Comparison of ENCODE assay signal across 1 cellular context in the genomic region with DNA sequence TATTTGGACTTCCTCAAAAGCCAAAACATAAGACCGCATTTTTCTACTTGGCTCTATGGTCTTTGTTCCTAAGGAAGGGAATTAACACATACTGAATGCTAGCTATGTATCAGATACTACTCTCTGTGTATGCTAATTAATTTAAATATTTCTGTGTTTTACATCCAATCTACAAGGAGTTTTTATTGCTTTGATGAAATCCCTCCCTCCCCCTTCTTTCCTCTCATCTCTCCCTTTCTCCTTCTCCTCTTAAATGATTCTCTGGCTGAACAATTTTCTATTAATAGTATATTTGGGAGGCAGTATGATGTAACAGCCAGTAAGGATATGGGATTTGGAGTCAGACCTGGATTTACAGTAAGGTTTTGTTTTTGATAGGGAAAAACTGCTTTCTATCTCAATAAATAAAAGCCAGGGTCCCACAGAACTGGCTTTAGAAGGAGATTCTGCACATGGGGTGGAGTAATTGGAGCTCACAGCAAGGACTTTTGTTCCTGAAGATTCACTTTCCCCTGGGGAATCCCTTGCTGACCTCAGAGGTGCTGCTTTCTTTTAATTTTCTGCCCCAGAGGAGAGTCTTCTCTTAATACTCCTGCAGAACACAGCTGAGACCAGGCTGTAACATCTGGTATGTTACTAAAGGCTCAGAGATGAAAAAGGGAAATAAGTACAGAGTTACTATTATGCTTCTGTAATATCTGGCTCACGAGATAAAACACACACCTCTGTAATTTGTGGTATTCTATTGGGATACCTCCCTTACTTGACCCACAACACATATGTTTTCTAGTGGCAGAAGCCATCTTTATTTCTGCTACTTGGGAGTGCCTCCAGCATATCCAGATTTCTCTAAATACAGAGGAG.
TF ChIP-seq lines count a peak whose summit lies in the region.

No MANE protein-coding gene starts in this region.

TF ChIP-seq in GM23338, 12 proteins besides CTCF, POLR2A, EP300 and RAD21 (continued from another document):
- TF ChIP-seq, protein P1, sequence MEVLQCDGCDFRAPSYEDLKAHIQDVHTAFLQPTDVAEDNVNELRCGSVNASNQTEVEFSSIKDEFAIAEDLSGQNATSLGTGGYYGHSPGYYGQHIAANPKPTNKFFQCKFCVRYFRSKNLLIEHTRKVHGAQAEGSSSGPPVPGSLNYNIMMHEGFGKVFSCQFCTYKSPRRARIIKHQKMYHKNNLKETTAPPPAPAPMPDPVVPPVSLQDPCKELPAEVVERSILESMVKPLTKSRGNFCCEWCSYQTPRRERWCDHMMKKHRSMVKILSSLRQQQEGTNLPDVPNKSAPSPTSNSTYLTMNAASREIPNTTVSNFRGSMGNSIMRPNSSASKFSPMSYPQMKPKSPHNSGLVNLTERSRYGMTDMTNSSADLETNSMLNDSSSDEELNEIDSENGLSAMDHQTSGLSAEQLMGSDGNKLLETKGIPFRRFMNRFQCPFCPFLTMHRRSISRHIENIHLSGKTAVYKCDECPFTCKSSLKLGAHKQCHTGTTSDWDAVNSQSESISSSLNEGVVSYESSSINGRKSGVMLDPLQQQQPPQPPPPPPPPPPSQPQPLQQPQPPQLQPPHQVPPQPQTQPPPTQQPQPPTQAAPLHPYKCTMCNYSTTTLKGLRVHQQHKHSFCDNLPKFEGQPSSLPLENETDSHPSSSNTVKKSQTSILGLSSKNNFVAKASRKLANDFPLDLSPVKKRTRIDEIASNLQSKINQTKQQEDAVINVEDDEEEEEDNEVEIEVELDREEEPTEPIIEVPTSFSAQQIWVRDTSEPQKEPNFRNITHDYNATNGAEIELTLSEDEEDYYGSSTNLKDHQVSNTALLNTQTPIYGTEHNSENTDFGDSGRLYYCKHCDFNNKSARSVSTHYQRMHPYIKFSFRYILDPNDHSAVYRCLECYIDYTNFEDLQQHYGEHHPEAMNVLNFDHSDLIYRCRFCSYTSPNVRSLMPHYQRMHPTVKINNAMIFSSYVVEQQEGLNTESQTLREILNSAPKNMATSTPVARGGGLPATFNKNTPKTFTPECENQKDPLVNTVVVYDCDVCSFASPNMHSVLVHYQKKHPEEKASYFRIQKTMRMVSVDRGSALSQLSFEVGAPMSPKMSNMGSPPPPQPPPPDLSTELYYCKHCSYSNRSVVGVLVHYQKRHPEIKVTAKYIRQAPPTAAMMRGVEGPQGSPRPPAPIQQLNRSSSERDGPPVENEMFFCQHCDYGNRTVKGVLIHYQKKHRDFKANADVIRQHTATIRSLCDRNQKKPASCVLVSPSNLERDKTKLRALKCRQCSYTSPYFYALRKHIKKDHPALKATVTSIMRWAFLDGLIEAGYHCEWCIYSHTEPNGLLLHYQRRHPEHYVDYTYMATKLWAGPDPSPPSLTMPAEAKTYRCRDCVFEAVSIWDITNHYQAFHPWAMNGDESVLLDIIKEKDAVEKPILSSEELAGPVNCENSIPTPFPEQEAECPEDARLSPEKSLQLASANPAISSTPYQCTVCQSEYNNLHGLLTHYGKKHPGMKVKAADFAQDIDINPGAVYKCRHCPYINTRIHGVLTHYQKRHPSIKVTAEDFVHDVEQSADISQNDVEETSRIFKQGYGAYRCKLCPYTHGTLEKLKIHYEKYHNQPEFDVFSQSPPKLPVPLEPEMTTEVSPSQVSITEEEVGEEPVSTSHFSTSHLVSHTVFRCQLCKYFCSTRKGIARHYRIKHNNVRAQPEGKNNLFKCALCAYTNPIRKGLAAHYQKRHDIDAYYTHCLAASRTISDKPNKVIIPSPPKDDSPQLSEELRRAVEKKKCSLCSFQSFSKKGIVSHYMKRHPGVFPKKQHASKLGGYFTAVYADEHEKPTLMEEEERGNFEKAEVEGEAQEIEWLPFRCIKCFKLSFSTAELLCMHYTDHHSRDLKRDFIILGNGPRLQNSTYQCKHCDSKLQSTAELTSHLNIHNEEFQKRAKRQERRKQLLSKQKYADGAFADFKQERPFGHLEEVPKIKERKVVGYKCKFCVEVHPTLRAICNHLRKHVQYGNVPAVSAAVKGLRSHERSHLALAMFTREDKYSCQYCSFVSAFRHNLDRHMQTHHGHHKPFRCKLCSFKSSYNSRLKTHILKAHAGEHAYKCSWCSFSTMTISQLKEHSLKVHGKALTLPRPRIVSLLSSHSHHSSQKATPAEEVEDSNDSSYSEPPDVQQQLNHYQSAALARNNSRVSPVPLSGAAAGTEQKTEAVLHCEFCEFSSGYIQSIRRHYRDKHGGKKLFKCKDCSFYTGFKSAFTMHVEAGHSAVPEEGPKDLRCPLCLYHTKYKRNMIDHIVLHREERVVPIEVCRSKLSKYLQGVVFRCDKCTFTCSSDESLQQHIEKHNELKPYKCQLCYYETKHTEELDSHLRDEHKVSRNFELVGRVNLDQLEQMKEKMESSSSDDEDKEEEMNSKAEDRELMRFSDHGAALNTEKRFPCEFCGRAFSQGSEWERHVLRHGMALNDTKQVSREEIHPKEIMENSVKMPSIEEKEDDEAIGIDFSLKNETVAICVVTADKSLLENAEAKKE (CRISPR knock-in tag; IDR thresholded peaks at IDR 0.05) = no peak
- TF ChIP-seq, protein P2, sequence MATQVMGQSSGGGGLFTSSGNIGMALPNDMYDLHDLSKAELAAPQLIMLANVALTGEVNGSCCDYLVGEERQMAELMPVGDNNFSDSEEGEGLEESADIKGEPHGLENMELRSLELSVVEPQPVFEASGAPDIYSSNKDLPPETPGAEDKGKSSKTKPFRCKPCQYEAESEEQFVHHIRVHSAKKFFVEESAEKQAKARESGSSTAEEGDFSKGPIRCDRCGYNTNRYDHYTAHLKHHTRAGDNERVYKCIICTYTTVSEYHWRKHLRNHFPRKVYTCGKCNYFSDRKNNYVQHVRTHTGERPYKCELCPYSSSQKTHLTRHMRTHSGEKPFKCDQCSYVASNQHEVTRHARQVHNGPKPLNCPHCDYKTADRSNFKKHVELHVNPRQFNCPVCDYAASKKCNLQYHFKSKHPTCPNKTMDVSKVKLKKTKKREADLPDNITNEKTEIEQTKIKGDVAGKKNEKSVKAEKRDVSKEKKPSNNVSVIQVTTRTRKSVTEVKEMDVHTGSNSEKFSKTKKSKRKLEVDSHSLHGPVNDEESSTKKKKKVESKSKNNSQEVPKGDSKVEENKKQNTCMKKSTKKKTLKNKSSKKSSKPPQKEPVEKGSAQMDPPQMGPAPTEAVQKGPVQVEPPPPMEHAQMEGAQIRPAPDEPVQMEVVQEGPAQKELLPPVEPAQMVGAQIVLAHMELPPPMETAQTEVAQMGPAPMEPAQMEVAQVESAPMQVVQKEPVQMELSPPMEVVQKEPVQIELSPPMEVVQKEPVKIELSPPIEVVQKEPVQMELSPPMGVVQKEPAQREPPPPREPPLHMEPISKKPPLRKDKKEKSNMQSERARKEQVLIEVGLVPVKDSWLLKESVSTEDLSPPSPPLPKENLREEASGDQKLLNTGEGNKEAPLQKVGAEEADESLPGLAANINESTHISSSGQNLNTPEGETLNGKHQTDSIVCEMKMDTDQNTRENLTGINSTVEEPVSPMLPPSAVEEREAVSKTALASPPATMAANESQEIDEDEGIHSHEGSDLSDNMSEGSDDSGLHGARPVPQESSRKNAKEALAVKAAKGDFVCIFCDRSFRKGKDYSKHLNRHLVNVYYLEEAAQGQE (IDR thresholded peaks at IDR 0.05; ENCODE audit: unreplicated experiment) = no peak
